In genomic region chr17:44758414-44759095, GRCh38 we compare ENCODE assay signal across 8 cellular contexts. TPM values are rescaled to one million over a fixed set of nuclear protein-coding genes. Genes with fewer than 3 reads are reported as not detected.
DNase-seq lines count a peak whose midpoint lies in the region; ATAC-seq lines count a peak whose summit lies in the region.

A gene with protein sequence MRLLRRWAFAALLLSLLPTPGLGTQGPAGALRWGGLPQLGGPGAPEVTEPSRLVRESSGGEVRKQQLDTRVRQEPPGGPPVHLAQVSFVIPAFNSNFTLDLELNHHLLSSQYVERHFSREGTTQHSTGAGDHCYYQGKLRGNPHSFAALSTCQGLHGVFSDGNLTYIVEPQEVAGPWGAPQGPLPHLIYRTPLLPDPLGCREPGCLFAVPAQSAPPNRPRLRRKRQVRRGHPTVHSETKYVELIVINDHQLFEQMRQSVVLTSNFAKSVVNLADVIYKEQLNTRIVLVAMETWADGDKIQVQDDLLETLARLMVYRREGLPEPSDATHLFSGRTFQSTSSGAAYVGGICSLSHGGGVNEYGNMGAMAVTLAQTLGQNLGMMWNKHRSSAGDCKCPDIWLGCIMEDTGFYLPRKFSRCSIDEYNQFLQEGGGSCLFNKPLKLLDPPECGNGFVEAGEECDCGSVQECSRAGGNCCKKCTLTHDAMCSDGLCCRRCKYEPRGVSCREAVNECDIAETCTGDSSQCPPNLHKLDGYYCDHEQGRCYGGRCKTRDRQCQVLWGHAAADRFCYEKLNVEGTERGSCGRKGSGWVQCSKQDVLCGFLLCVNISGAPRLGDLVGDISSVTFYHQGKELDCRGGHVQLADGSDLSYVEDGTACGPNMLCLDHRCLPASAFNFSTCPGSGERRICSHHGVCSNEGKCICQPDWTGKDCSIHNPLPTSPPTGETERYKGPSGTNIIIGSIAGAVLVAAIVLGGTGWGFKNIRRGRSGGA (plus strand): TSS chr17:44758988. CDS start chr17:44759200, 212 bp downstream.

- peaks cover 24% of the 10 kb centered on the region for H3K27me3 ChIP-seq in iPS DF 6.9 (ENCODE audit: control insufficient read depth, insufficient read depth, low read length)
- H3K27me3 ChIP-seq in stomach smooth muscle (ENCODE audit: control insufficient read depth in 1 of 2, insufficient read depth in 2 of 2, low read length in 2 of 2): peaks cover 25 to 27% of the 10 kb centered on the region in 2 donors

- ATAC-seq in GM21786 (IDR thresholded peaks at IDR 0.05; ENCODE audit: unreplicated experiment) (no peak), HG03354 (IDR thresholded peaks at IDR 0.05; ENCODE audit: poor library complexity, severe bottlenecking, unreplicated experiment) (no peak)

- H3K27me3 Mint-ChIP-seq in T-helper 1 cell treated with Interleukin-12 subunit alpha and Interleukin-12 subunit beta and Interleukin-4 antibody, amounts not matched to agents 30 μg/mL and 1 μg/mL, for 36 hours (ENCODE audit: low read depth): peaks cover 33% of the 10 kb centered on the region
- H3K27me3 Mint-ChIP-seq in activated T-helper 1 cell treated with anti-CD3 and anti-CD28 coated beads, Interleukin-12 subunit alpha, Interleukin-12 subunit beta, Interleukin-2, Interleukin-4 antibody, amounts not matched to agents 30 ng/mL and 10 ng/mL and 1 ng/mL, durations not matched to agents 14 hours and 24 hours and 36 hours (ENCODE audit: insufficient read depth): peaks cover 36% of the 10 kb centered on the region

- H3K27ac Mint-ChIP-seq in T-helper 1 cell treated with Interleukin-12 subunit alpha and Interleukin-12 subunit beta and Interleukin-4 antibody, amounts not matched to agents 30 μg/mL and 1 μg/mL, for 36 hours: no peak within 1 kb of the TSS
- H3K27ac Mint-ChIP-seq in activated T-helper 1 cell treated with anti-CD3 and anti-CD28 coated beads, Interleukin-12 subunit alpha, Interleukin-12 subunit beta, Interleukin-2, Interleukin-4 antibody, amounts not matched to agents 30 ng/mL and 10 ng/mL and 1 ng/mL, durations not matched to agents 14 hours and 24 hours and 36 hours: no peak within 1 kb of the TSS

- H3K4me1 Mint-ChIP-seq in T-helper 1 cell treated with Interleukin-12 subunit alpha and Interleukin-12 subunit beta and Interleukin-4 antibody, amounts not matched to agents 30 μg/mL and 1 μg/mL, for 36 hours (ENCODE audit: low read depth): peaks cover 1% of the 10 kb centered on the region
- no peaks in the 10 kb centered on the region for H3K4me1 Mint-ChIP-seq in activated T-helper 1 cell treated with anti-CD3 and anti-CD28 coated beads, Interleukin-12 subunit alpha, Interleukin-12 subunit beta, Interleukin-2, Interleukin-4 antibody, amounts not matched to agents 30 ng/mL and 10 ng/mL and 1 ng/mL, durations not matched to agents 14 hours and 24 hours and 36 hours (ENCODE audit: low read depth)

- H3K4me3 ChIP-seq in iPS DF 6.9 (ENCODE audit: low read length) (peak within 1 kb of the TSS; percentile 27), stomach smooth muscle (ENCODE audit: low read length in 2 of 2) (peak within 1 kb of the TSS; percentile 19 to 49)

- H3K9me3 ChIP-seq in iPS DF 6.9 (ENCODE audit: control insufficient read depth, insufficient read depth, low read length): no peaks in the 10 kb centered on the region
- no peaks in the 10 kb centered on the region for H3K9me3 ChIP-seq in stomach smooth muscle (ENCODE audit: control insufficient read depth in 2 of 2, low read length in 2 of 2)

- no peaks in the 10 kb centered on the region for H3K36me3 Mint-ChIP-seq in T-helper 1 cell treated with Interleukin-12 subunit alpha and Interleukin-12 subunit beta and Interleukin-4 antibody, amounts not matched to agents 30 μg/mL and 1 μg/mL, for 36 hours (ENCODE audit: low read depth)
- H3K36me3 Mint-ChIP-seq in activated T-helper 1 cell treated with anti-CD3 and anti-CD28 coated beads, Interleukin-12 subunit alpha, Interleukin-12 subunit beta, Interleukin-2, Interleukin-4 antibody, amounts not matched to agents 30 ng/mL and 10 ng/mL and 1 ng/mL, durations not matched to agents 14 hours and 24 hours and 36 hours (ENCODE audit: low read depth): no peaks in the 10 kb centered on the region

- H3K27ac ChIP-seq in iPS DF 6.9 (ENCODE audit: low read length) (no peak within 1 kb of the TSS), stomach smooth muscle (ENCODE audit: low read length) (no peak within 1 kb of the TSS)

- H3K4me1 ChIP-seq in iPS DF 6.9 (ENCODE audit: control insufficient read depth, insufficient read depth, low read length) (peaks cover 2% of the 10 kb centered on the region; the same call in 1 of the 2 replicates), stomach smooth muscle (ENCODE audit: control insufficient read depth, insufficient read depth, low read length) (peaks cover 11% of the 10 kb centered on the region)

- H3K36me3 ChIP-seq in iPS DF 6.9 (ENCODE audit: control insufficient read depth, insufficient read depth, low read length): no peaks in the 10 kb centered on the region
- no peaks in the 10 kb centered on the region for H3K36me3 ChIP-seq in stomach smooth muscle (ENCODE audit: control insufficient read depth in 2 of 2, insufficient read depth in 2 of 2, low read length in 2 of 2)

- no CpG with 5 or more reads among the region's 76 CpGs for WGBS in iPS DF 6.9 (ENCODE audit: insufficient coverage, insufficient read length)

- DNase-seq in T-helper 1 cell (no peak), iPS DF 6.9 (ENCODE audit: low read depth, low spot score) (no peak), globus pallidus (ENCODE audit: low spot score) (no peak)
- no peak for DNase-seq in activated T-helper 1 cell treated with anti-CD3 and anti-CD28 coated beads, Interleukin-12 subunit alpha, Interleukin-12 subunit beta, Interleukin-2, Interleukin-4 antibody, amounts not matched to agents 30 ng/mL and 10 ng/mL and 1 ng/mL, durations not matched to agents 14 hours and 24 hours and 36 hours (ENCODE audit: low spot score)

- peak within 1 kb of the TSS; percentile 48 for H3K4me3 Mint-ChIP-seq in T-helper 1 cell treated with Interleukin-12 subunit alpha and Interleukin-12 subunit beta and Interleukin-4 antibody, amounts not matched to agents 30 μg/mL and 1 μg/mL, for 36 hours
- peak within 1 kb of the TSS; percentile 42 for H3K4me3 Mint-ChIP-seq in activated T-helper 1 cell treated with anti-CD3 and anti-CD28 coated beads, Interleukin-12 subunit alpha, Interleukin-12 subunit beta, Interleukin-2, Interleukin-4 antibody, amounts not matched to agents 30 ng/mL and 10 ng/mL and 1 ng/mL, durations not matched to agents 14 hours and 24 hours and 36 hours

- no peaks in the 10 kb centered on the region for H3K9me3 Mint-ChIP-seq in T-helper 1 cell treated with Interleukin-12 subunit alpha and Interleukin-12 subunit beta and Interleukin-4 antibody, amounts not matched to agents 30 μg/mL and 1 μg/mL, for 36 hours
- no peaks in the 10 kb centered on the region for H3K9me3 Mint-ChIP-seq in activated T-helper 1 cell treated with anti-CD3 and anti-CD28 coated beads, Interleukin-12 subunit alpha, Interleukin-12 subunit beta, Interleukin-2, Interleukin-4 antibody, amounts not matched to agents 30 ng/mL and 10 ng/mL and 1 ng/mL, durations not matched to agents 14 hours and 24 hours and 36 hours

- H3K9ac ChIP-seq in stomach smooth muscle (ENCODE audit: low read length in 2 of 2): no peak within 1 kb of the TSS

- intact Hi-C loops in activated T-helper 1 cell treated with anti-CD3 and anti-CD28 coated beads, Interleukin-12 subunit alpha, Interleukin-12 subunit beta, Interleukin-2, Interleukin-4 antibody, amounts not matched to agents 30 ng/mL and 10 ng/mL and 1 ng/mL, durations not matched to agents 14 hours and 24 hours and 36 hours (cut with micrococcal nuclease): no loop called here

RNA-seq across cellular contexts. Expression of the gene that starts here (rescaled TPM):
- 0.32 and 0.52 TPM in 2 replicates for total RNA-seq in activated T-helper 1 cell treated with anti-CD3 and anti-CD28 coated beads, Interleukin-12 subunit alpha, Interleukin-12 subunit beta, Interleukin-2, Interleukin-4 antibody, amounts not matched to agents 30 ng/mL and 10 ng/mL and 1 ng/mL, durations not matched to agents 14 hours and 24 hours and 36 hours
